21 cellular contexts compared by ENCODE assay signal in genomic region chr15:93179704-93180103, GRCh38.
A peak's percentile ranks its signal among the peaks of the same experiment; 100 is the strongest.
DNase-seq lines count a peak whose midpoint lies in the region; ATAC-seq, FAIRE-seq and TF ChIP-seq lines count a peak whose summit lies in the region.
"Had no signal": no experiment of that assay in that cellular context is flagged by ENCODE, and none has a peak within 500 bp of the region (broad histone marks: within the 10 kb centered on the region; RNA-seq: fewer than 3 reads in every experiment).

No MANE protein-coding gene starts in this region.

- peak; percentile 44 for ATAC-seq in HepG2
- no peak for ATAC-seq in right lobe of liver
- ATAC-seq in GM18858 (IDR thresholded peaks at IDR 0.05; ENCODE audit: unreplicated experiment) = no peak

- peaks cover 24% of the 10 kb centered on the region for H3K4me1 Mint-ChIP-seq in endodermal cell
- H3K4me1 Mint-ChIP-seq: activated naive CD8-positive, alpha-beta T cell treated with anti-CD3 and anti-CD28 coated beads, Interleukin-2, amount 50 U/mL, for 24 hours had no signal

- H3K4me2 ChIP-seq in HepG2 (ENCODE audit: low read depth, low read length) = no peak overlapping the region
- no peak overlapping the region for H3K4me2 ChIP-seq in neural cell (ENCODE audit: low read length)

- no peaks in the 10 kb centered on the region for H3K36me3 Mint-ChIP-seq in endodermal cell (ENCODE audit: low read depth)

- H3K9me3 Mint-ChIP-seq in endodermal cell = peaks cover 4% of the 10 kb centered on the region
- H3K9me3 Mint-ChIP-seq: activated naive CD8-positive, alpha-beta T cell treated with anti-CD3 and anti-CD28 coated beads, Interleukin-2, amount 50 U/mL, for 24 hours; activated T-helper 2 cell treated with anti-CD3 and anti-CD28 coated beads, Interferon-gamma antibody, Interleukin-2, Interleukin-4, amounts not matched to agents 10 μg/mL and 5 μg/mL and 100 μg/mL, durations not matched to agents 14 hours and 24 hours and 36 hours; stimulated activated naive CD8-positive, alpha-beta T cell treated with anti-CD3 and anti-CD28 coated beads, Interleukin-15, Interleukin-2, amounts not matched to agents 100 ng/mL and 50 ng/mL, for 24 hours had no signal

- no peak for DNase-seq in HepG2 (ENCODE audit: low spot score)
- no peak for DNase-seq in right lobe of liver
- DNase-seq in endodermal cell = peak; percentile 77
- no peak for DNase-seq in cerebellum (ENCODE audit: low spot score)
- DNase-seq in stimulated activated CD4-positive, alpha-beta T cell treated with anti-CD3 and anti-CD28 coated beads, Interleukin-4, amount 100 ng/mL, for 4 hours = no peak
- DNase-seq in foreskin melanocyte = no peak
- DNase-seq: activated CD4-positive, alpha-beta T cell treated with anti-CD3 and anti-CD28 coated beads, Interleukin-2, amount 50 U/mL, for 1 hour; activated naive CD8-positive, alpha-beta T cell treated with anti-CD3 and anti-CD28 coated beads, Interleukin-2, amount 50 U/mL, for 24 hours; AML-193; NCI-H748 treated with DMSO at 0.1 percent for 48 hours; stimulated activated CD4-positive, alpha-beta T cell treated with anti-CD3 and anti-CD28 coated beads, Interleukin-2, amount 100 ng/mL, for 24 hours had no signal

- no peak overlapping the region for H3K4me3 Mint-ChIP-seq in endodermal cell
- H3K4me3 Mint-ChIP-seq: activated naive CD8-positive, alpha-beta T cell treated with anti-CD3 and anti-CD28 coated beads, Interleukin-2, amount 50 U/mL, for 24 hours; stimulated activated naive CD8-positive, alpha-beta T cell treated with anti-CD3 and anti-CD28 coated beads, Interleukin-15, Interleukin-2, amounts not matched to agents 100 ng/mL and 50 ng/mL, for 24 hours had no signal

- peaks cover 13% of the 10 kb centered on the region for H3K27me3 Mint-ChIP-seq in endodermal cell (ENCODE audit: insufficient read depth)

- no peak for FAIRE-seq in HepG2 (lab: Jason Lieb, UNC)
- FAIRE-seq: endothelial cell of umbilical vein, kidney had no signal

- TF ChIP-seq CTCF in HepG2 (CRISPR knock-in tag; IDR thresholded peaks at IDR 0.05) (no peak), right lobe of liver (IDR thresholded peaks at IDR 0.05) (no peak), endodermal cell (conservative IDR thresholded peaks at IDR 0.05) (no peak), neural cell (IDR thresholded peaks at IDR 0.05; ENCODE audit: poor library complexity, severe bottlenecking) (no peak)

- BruUV-seq in HepG2 (replicated peaks; lab: Mats Ljungman, UMichigan) = no TSS peak

- no peak for TF ChIP-seq POLR2A in HepG2 (IDR thresholded peaks at IDR 0.05; ENCODE audit: insufficient read depth in 1 of 2, low read depth in 2 of 2, low read length in 2 of 2)
- no peak for TF ChIP-seq POLR2A in right lobe of liver (IDR thresholded peaks at IDR 0.05)

- H3K27ac Mint-ChIP-seq in endodermal cell = no peak overlapping the region
- H3K27ac Mint-ChIP-seq: activated naive CD8-positive, alpha-beta T cell treated with anti-CD3 and anti-CD28 coated beads, Interleukin-2, amount 50 U/mL, for 24 hours; activated T-helper 2 cell treated with anti-CD3 and anti-CD28 coated beads, Interferon-gamma antibody, Interleukin-2, Interleukin-4, amounts not matched to agents 10 μg/mL and 5 μg/mL and 100 μg/mL, durations not matched to agents 14 hours and 24 hours and 36 hours; stimulated activated naive CD8-positive, alpha-beta T cell treated with anti-CD3 and anti-CD28 coated beads, Interleukin-15, Interleukin-2, amounts not matched to agents 100 ng/mL and 50 ng/mL, for 24 hours had no signal

- in situ Hi-C loops in HepG2 (cut with HindIII; ENCODE audit: extremely low pct_ligation_motif_present, low pct_unique_long_range_greater_than_20kb) = no loop called here

- H3K27me3 ChIP-seq in HepG2 (ENCODE audit: control insufficient read depth in 1 of 2, insufficient read depth in 2 of 2, low read length in 2 of 2) (peaks cover 0 to 16% of the 10 kb centered on the region in 2 experiments; a peak in 3 of 5 replicates), right lobe of liver (no peaks in the 10 kb centered on the region), endodermal cell (ENCODE audit: control insufficient read depth, insufficient read depth, low read length, poor library complexity, severe bottlenecking) (no peaks in the 10 kb centered on the region), neural cell (ENCODE audit: insufficient read depth, low read depth, low read length) (no peaks in the 10 kb centered on the region)
- H3K27me3 ChIP-seq: breast epithelium, tibial nerve had no signal

- TF ChIP-seq RAD21 in HepG2 (CRISPR knock-in tag; IDR thresholded peaks at IDR 0.05) (no peak), neural cell (conservative IDR thresholded peaks at IDR 0.05) (no peak)

- POLR2A ChIA-PET in HepG2 (lab: Yijun Ruan, JAX) = no interaction called here

- TF ChIP-seq EP300 in HepG2 (IDR thresholded peaks at IDR 0.05; ENCODE audit: low read depth in 2 of 2, low read length in 2 of 2) = no peak
- no peak for TF ChIP-seq EP300 in HepG2 (CRISPR knock-in tag; IDR thresholded peaks at IDR 0.05; ENCODE audit: borderline replicate concordance)
- no peak for TF ChIP-seq EP300 in neural cell (conservative IDR thresholded peaks at IDR 0.05; ENCODE audit: poor library complexity, severe bottlenecking)

- no peak overlapping the region for H3K4me3 ChIP-seq in HepG2 (replicated peaks in 1 of 3; ENCODE audit: insufficient read depth in 1 of 3, low read depth in 2 of 3, low read length in 3 of 3)
- no peak overlapping the region for H3K4me3 ChIP-seq in right lobe of liver
- no peak overlapping the region for H3K4me3 ChIP-seq in endodermal cell (ENCODE audit: low read length)
- H3K4me3 ChIP-seq in neural cell (ENCODE audit: low read length) = no peak overlapping the region
- H3K4me3 ChIP-seq: breast epithelium, tibial nerve had no signal

- H3K79me2 ChIP-seq in HepG2 (ENCODE audit: insufficient read depth, low read length) (no peaks in the 10 kb centered on the region), neural cell (replicated peaks; ENCODE audit: insufficient read depth, low read length) (no peaks in the 10 kb centered on the region)
- H3K79me2 ChIP-seq: parathyroid adenoma had no signal

- H3K4me1 ChIP-seq in HepG2 (ENCODE audit: insufficient read depth, low read length) (no peaks in the 10 kb centered on the region), right lobe of liver (no peaks in the 10 kb centered on the region), endodermal cell (ENCODE audit: control insufficient read depth, insufficient read depth, low read length) (no peaks in the 10 kb centered on the region)
- H3K4me1 ChIP-seq: breast epithelium, parathyroid adenoma had no signal

- H3K27ac ChIP-seq in HepG2 (ENCODE audit: extremely low read length, insufficient read depth, low read length) (no peak overlapping the region), right lobe of liver (no peak overlapping the region), endodermal cell (ENCODE audit: low read depth, low read length) (no peak overlapping the region), neural cell (ENCODE audit: low read length) (no peak overlapping the region)
- H3K27ac ChIP-seq: 22Rv1, breast epithelium, parathyroid adenoma had no signal

- H4K20me1 ChIP-seq in HepG2 (ENCODE audit: insufficient read depth, low read length) (no peaks in the 10 kb centered on the region), neural cell (ENCODE audit: insufficient read depth) (no peaks in the 10 kb centered on the region)

- H2AFZ ChIP-seq in HepG2 (ENCODE audit: low read length) (no peak overlapping the region), neural cell (ENCODE audit: low read depth, low read length) (peak overlapping the region; percentile 25)
- H2AFZ ChIP-seq: parathyroid adenoma had no signal

- H3F3A ChIP-seq in neural cell (ENCODE audit: insufficient read depth, low read length, poor library complexity, severe bottlenecking) = no peaks in the 10 kb centered on the region

- no peaks in the 10 kb centered on the region for H3K9me2 ChIP-seq in neural cell (ENCODE audit: insufficient read depth, low read length)

- H3K9ac ChIP-seq in HepG2 (ENCODE audit: insufficient read depth, low read depth, low read length) = no peak overlapping the region
- no peak overlapping the region for H3K9ac ChIP-seq in endodermal cell (ENCODE audit: extremely low read depth, low read length, poor library complexity, severe bottlenecking)
- peak overlapping the region; percentile 27 for H3K9ac ChIP-seq in neural cell (ENCODE audit: low read length)
- H3K9ac ChIP-seq: parathyroid adenoma had no signal

- H3K36me3 ChIP-seq in HepG2 (replicated peaks in 1 of 2; ENCODE audit: control insufficient read depth in 1 of 2, insufficient read depth in 2 of 2, low read length in 2 of 2) = no peaks in the 10 kb centered on the region
- no peaks in the 10 kb centered on the region for H3K36me3 ChIP-seq in right lobe of liver
- H3K36me3 ChIP-seq in endodermal cell (ENCODE audit: control insufficient read depth, insufficient read depth, low read length) = no peaks in the 10 kb centered on the region
- H3K36me3 ChIP-seq in neural cell (ENCODE audit: insufficient read depth, low read length) = no peaks in the 10 kb centered on the region
- H3K36me3 ChIP-seq: breast epithelium, tibial nerve had no signal

- H3K9me3 ChIP-seq in HepG2 (ENCODE audit: low read length) = no peaks in the 10 kb centered on the region
- H3K9me3 ChIP-seq in right lobe of liver = no peaks in the 10 kb centered on the region
- H3K9me3 ChIP-seq in endodermal cell (ENCODE audit: control insufficient read depth, low read length) = no peaks in the 10 kb centered on the region
- H3K9me3 ChIP-seq in neural cell (ENCODE audit: low read length) = no peaks in the 10 kb centered on the region
- H3K9me3 ChIP-seq: breast epithelium, tibial nerve had no signal

- intact Hi-C loops in HepG2 (cut with micrococcal nuclease; ENCODE audit: unreplicated experiment) = no loop called here
- intact Hi-C loops in right lobe of liver (cut with DNase I) = no loop called here

- CTCF ChIA-PET in HepG2 (lab: Yijun Ruan, JAX; ENCODE audit: low intra/inter-chr PET ratio, low total read pairs) = no interaction called here

- 46% methylated on average over 17 of the region's 17 CpGs for WGBS in HepG2 (ENCODE audit: low lambda C conversion rate)
- 46% methylated on average over 13 of the region's 17 CpGs for WGBS in right lobe of liver (ENCODE audit: insufficient coverage, low coverage, low lambda C conversion rate, missing lambda C conversion rate)
- WGBS in endodermal cell (ENCODE audit: insufficient coverage in 1 of 2, insufficient read length in 1 of 2), 2 experiments = 39 to 56% methylated on average over 9 to 17 of the region's 17 CpGs

TF ChIP-seq in HepG2, 621 proteins besides CTCF, POLR2A, EP300 and RAD21 (continues in another document):
- TF ChIP-seq TRIM24 (CRISPR knock-in tag; IDR thresholded peaks at IDR 0.05) = no peak
- TF ChIP-seq GZF1 (CRISPR knock-in tag; IDR thresholded peaks at IDR 0.05) = no peak

TF ChIP-seq in neural cell, 6 proteins besides CTCF, POLR2A, EP300 and RAD21 (continues in another document):
- no peak for TF ChIP-seq EZH2 (IDR thresholded peaks at IDR 0.05; ENCODE audit: borderline replicate concordance, insufficient read depth, low read length, poor library complexity, severe bottlenecking)
